33 cellular contexts compared by ENCODE assay signal in genomic region chr20:60761056-60761455, GRCh38.
"Had no signal": no experiment of that assay in that cellular context is flagged by ENCODE, and none has a peak within 500 bp of the region (broad histone marks: within the 10 kb centered on the region; RNA-seq: fewer than 3 reads in every experiment).

No MANE protein-coding gene starts in this region.

- H3K27me3 ChIP-seq: colonic mucosa, gastrocnemius medialis, heart right ventricle, neural progenitor cell, right atrium auricular region, transverse colon, upper lobe of right lung, uterus had no signal

- H3K4me3 Mint-ChIP-seq: dendritic cell treated with granulocyte-macrophage colony-stimulating factor and Interleukin-4, amounts not matched to agents 40 ng/mL and 50 ng/mL, for 4 days; endodermal cell; immature natural killer cell; naive thymus-derived CD4-positive, alpha-beta T cell; nephron; neural progenitor cell; stimulated activated naive CD8-positive, alpha-beta T cell treated with anti-CD3 and anti-CD28 coated beads, Interleukin-15, amount 100 ng/mL, for 72 hours had no signal

- H3K9ac ChIP-seq: neural progenitor cell had no signal

- H3K36me3 Mint-ChIP-seq: immature natural killer cell; naive thymus-derived CD4-positive, alpha-beta T cell; neural progenitor cell had no signal

- H3K36me3 ChIP-seq: colonic mucosa, gastrocnemius medialis, heart right ventricle, neural progenitor cell, prostate gland, right atrium auricular region, suprapubic skin, transverse colon, upper lobe of right lung, uterus had no signal

- H3K27ac ChIP-seq: colonic mucosa, epithelial cell of prostate, gastrocnemius medialis, heart right ventricle, neural progenitor cell, prostate gland, right atrium auricular region, suprapubic skin, transverse colon, upper lobe of right lung, uterus had no signal

- H3K9me3 ChIP-seq: colonic mucosa, gastrocnemius medialis, heart right ventricle, prostate gland, right atrium auricular region, suprapubic skin, transverse colon, upper lobe of right lung, uterus had no signal

- H3K9me3 Mint-ChIP-seq: dendritic cell treated with granulocyte-macrophage colony-stimulating factor and Interleukin-4, amounts not matched to agents 40 ng/mL and 50 ng/mL, for 4 days; endodermal cell; immature natural killer cell; naive thymus-derived CD4-positive, alpha-beta T cell; stimulated activated naive CD8-positive, alpha-beta T cell treated with anti-CD3 and anti-CD28 coated beads, Interleukin-15, amount 100 ng/mL, for 72 hours had no signal

- ATAC-seq: esophagus mucosa; gastrocnemius medialis; heart right ventricle; left lobe of liver; naive thymus-derived CD4-positive, alpha-beta T cell; stimulated activated naive CD8-positive, alpha-beta T cell treated with anti-CD3 and anti-CD28 coated beads, Interleukin-15, amount 100 ng/mL, for 72 hours; upper lobe of right lung had no signal

- H3K4me2 ChIP-seq: neural progenitor cell, smooth muscle cell had no signal

- H2AFZ ChIP-seq: neural progenitor cell had no signal

- H3K4me3 ChIP-seq: colonic mucosa, gastrocnemius medialis, heart right ventricle, lung, neural progenitor cell, prostate gland, right atrium auricular region, smooth muscle cell, suprapubic skin, transverse colon, upper lobe of right lung, uterus had no signal

- H3K27me3 Mint-ChIP-seq: dendritic cell treated with granulocyte-macrophage colony-stimulating factor and Interleukin-4, amounts not matched to agents 40 ng/mL and 50 ng/mL, for 4 days; stimulated activated naive CD8-positive, alpha-beta T cell treated with anti-CD3 and anti-CD28 coated beads, Interleukin-15, amount 100 ng/mL, for 72 hours had no signal

- H3K4me1 Mint-ChIP-seq: endodermal cell; immature natural killer cell; neural progenitor cell; stimulated activated naive CD8-positive, alpha-beta T cell treated with anti-CD3 and anti-CD28 coated beads, Interleukin-15, amount 100 ng/mL, for 72 hours had no signal

- H3K27ac Mint-ChIP-seq: dendritic cell treated with granulocyte-macrophage colony-stimulating factor and Interleukin-4, amounts not matched to agents 40 ng/mL and 50 ng/mL, for 4 days; endodermal cell; immature natural killer cell; naive thymus-derived CD4-positive, alpha-beta T cell; nephron; neural progenitor cell; stimulated activated naive CD8-positive, alpha-beta T cell treated with anti-CD3 and anti-CD28 coated beads, Interleukin-15, amount 100 ng/mL, for 72 hours had no signal

- DNase-seq: colonic mucosa; effector CD8-positive, alpha-beta T cell; endodermal cell; foreskin fibroblast; gastrocnemius medialis; heart right ventricle; hypothalamus; immature natural killer cell; kidney; mesendoderm; midbrain; naive thymus-derived CD4-positive, alpha-beta T cell; nucleus accumbens; stimulated activated CD4-positive, alpha-beta T cell treated with anti-CD3 and anti-CD28 coated beads, Interleukin-12 subunit alpha, Interleukin-12 subunit beta, amount 100 ng/mL, for 4 hours; stimulated activated CD4-positive, alpha-beta T cell treated with anti-CD3 and anti-CD28 coated beads, Interleukin-1b, Interleukin-23, amount 100 ng/mL, for 48 hours; stimulated activated CD4-positive, alpha-beta T cell treated with anti-CD3 and anti-CD28 coated beads, Interleukin-4, amount 100 ng/mL, for 1 hour; stimulated activated CD8-positive, alpha-beta memory T cell treated with anti-CD3 and anti-CD28 coated beads, Interleukin-4, amount 100 ng/mL, for 48 hours; stimulated activated naive CD4-positive, alpha-beta T cell; stimulated activated naive CD8-positive, alpha-beta T cell treated with anti-CD3 and anti-CD28 coated beads, Interleukin-15, amount 100 ng/mL, for 72 hours; transverse colon; upper lobe of right lung; uterus had no signal

- H3K4me1 ChIP-seq: colonic mucosa, gastrocnemius medialis, heart right ventricle, neural progenitor cell, prostate gland, right atrium auricular region, suprapubic skin, transverse colon, upper lobe of right lung, uterus had no signal
